11 cellular contexts compared by ENCODE assay signal in genomic region chr17:4357671-4358070, GRCh38.
"Had no signal": no experiment of that assay in that cellular context is flagged by ENCODE, and none has a peak within 500 bp of the region (broad histone marks: within the 10 kb centered on the region; RNA-seq: fewer than 3 reads in every experiment).

No MANE protein-coding gene starts in this region.

- H3K27me3 ChIP-seq: gastroesophageal sphincter, pancreas had no signal

- H3K9me3 Mint-ChIP-seq: activated naive CD4-positive, alpha-beta T cell treated with anti-CD3 and anti-CD28 coated beads, Interleukin-2, amount 50 U/mL, for 24 hours; brain; central memory CD8-positive, alpha-beta T cell had no signal

- H3K4me3 Mint-ChIP-seq: brain; central memory CD8-positive, alpha-beta T cell had no signal

- H3K27ac ChIP-seq: gastroesophageal sphincter, left ventricle myocardium inferior, pancreas had no signal

- ATAC-seq: gastroesophageal sphincter, pancreas had no signal

- H3K9me3 ChIP-seq: gastroesophageal sphincter, left ventricle myocardium inferior, pancreas had no signal

- H3K27ac Mint-ChIP-seq: activated naive CD4-positive, alpha-beta T cell treated with anti-CD3 and anti-CD28 coated beads, Interleukin-2, amount 50 U/mL, for 24 hours had no signal

- H3K36me3 ChIP-seq: gastroesophageal sphincter, pancreas had no signal

- DNase-seq: amygdala; cortex of kidney; effector CD8-positive, alpha-beta T cell; kidney; left ventricle myocardium inferior; pancreas; stimulated activated CD4-positive, alpha-beta T cell treated with anti-CD3 and anti-CD28 coated beads, Interleukin-4, amount 100 ng/mL, for 4 hours had no signal

- H3K27me3 Mint-ChIP-seq: activated naive CD4-positive, alpha-beta T cell treated with anti-CD3 and anti-CD28 coated beads, Interleukin-2, amount 50 U/mL, for 24 hours; brain; central memory CD8-positive, alpha-beta T cell had no signal

- H3K36me3 Mint-ChIP-seq: activated naive CD4-positive, alpha-beta T cell treated with anti-CD3 and anti-CD28 coated beads, Interleukin-2, amount 50 U/mL, for 24 hours had no signal

- H3K4me3 ChIP-seq: gastroesophageal sphincter, left ventricle myocardium inferior, pancreas had no signal
